11 cellular contexts compared by ENCODE assay signal in the genomic region with DNA sequence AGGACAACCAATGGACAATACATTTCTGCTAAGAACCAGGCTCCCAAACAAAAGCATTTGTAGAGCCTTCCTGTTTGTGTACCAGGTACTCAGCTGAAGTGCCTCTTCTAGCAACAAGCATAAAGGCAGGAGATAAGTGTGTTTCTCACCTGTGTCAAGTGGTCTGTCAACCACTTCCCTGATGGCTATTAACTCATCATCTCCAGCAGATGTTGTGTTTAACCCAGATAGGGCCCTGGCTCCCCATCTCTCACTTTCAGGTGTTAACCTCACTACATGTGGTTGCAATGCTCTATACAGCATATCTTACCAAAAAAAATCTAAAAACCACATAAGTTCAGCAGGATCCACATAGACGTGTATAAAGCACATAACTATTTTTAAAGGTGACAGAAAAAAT. TPM values are rescaled to one million over a fixed set of nuclear protein-coding genes. Genes with fewer than 3 reads are reported as not detected.
DNase-seq lines count a peak whose midpoint lies in the region; ATAC-seq lines count a peak whose summit lies in the region.
"Had no signal": no experiment of that assay in that cellular context is flagged by ENCODE, and none has a peak within 500 bp of the region (broad histone marks: within the 10 kb centered on the region; RNA-seq: fewer than 3 reads in every experiment).

No MANE protein-coding gene starts in this region.

- ATAC-seq in GM18498 (IDR thresholded peaks at IDR 0.05; ENCODE audit: unreplicated experiment) (peak; percentile 87), GM21381 (IDR thresholded peaks at IDR 0.05; ENCODE audit: unreplicated experiment) (peak; percentile 70), HG03280 (IDR thresholded peaks at IDR 0.05; ENCODE audit: unreplicated experiment) (peak; percentile 86)

- no peaks in the 10 kb centered on the region for H3K27me3 ChIP-seq in H7 (ENCODE audit: control insufficient read depth, insufficient read depth, low read length)

- H3K36me3 ChIP-seq in H7 (replicated peaks; ENCODE audit: control insufficient read depth, insufficient read depth, low read length): no peaks in the 10 kb centered on the region

- H3K4me3 ChIP-seq in H7 (ENCODE audit: insufficient read depth, low read depth, low read length): no peak overlapping the region

- DNase-seq in RPMI8226 (peak; percentile 35), H7 (no peak), foreskin melanocyte (no peak), AG08395 (ENCODE audit: low spot score) (no peak)
- no peak for DNase-seq in activated naive CD4-positive, alpha-beta T cell (lab: John Stamatoyannopoulos, UW)
- DNase-seq: activated CD4-positive, alpha-beta T cell treated with anti-CD3 and anti-CD28 coated beads, Interleukin-2, amount 50 U/mL, for 4 hours; DMS 273 treated with DMSO at 0.1 percent for 48 hours had no signal

RNA-seq across cellular contexts. Expression of gene IL17A, which starts 9.6 kb away (rescaled TPM):
- 0.03 TPM in 1 of 2 replicates, not detected in the other for total RNA-seq in H7 (2014; rRNA removed; shearing (Covaris generic))
- total RNA-seq: cerebellum had no signal
